18 cellular contexts compared by ENCODE assay signal in the genomic region with DNA sequence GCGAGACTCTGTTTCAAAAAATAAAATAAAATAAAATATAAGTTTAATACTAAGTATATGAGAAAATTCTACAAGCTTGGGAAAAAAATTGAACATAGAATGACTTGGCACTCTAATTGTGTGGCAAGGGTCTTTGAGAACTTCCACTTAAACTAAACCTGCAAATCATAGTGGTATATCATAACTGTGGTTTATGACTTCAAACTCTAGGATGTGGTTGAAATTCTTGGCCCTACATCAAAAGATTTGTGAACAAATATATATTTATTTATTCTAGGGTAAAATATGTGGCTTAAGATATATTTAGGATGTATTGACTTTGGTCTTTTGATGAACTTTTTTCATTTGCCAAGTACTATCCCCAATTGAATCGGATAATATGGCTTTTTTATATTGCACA.
"Had no signal": no experiment of that assay in that cellular context is flagged by ENCODE, and none has a peak within 500 bp of the region (broad histone marks: within the 10 kb centered on the region; RNA-seq: fewer than 3 reads in every experiment).

No MANE protein-coding gene starts in this region.

- DNase-seq: activated CD4-positive, alpha-beta memory T cell treated with anti-CD3 and anti-CD28 coated beads for 36 hours; activated CD4-positive, alpha-beta T cell treated with anti-CD3 and anti-CD28 coated beads for 4 hours; activated T-cell treated with anti-CD3 and anti-CD28 coated beads for 4 hours; amniotic stem cell; body of pancreas; central memory CD4-positive, alpha-beta T cell; colonic mucosa; gastrocnemius medialis; heart left ventricle; kidney glomerular epithelial cell; left ventricle myocardium superior; psoas muscle; right cardiac atrium; stimulated activated CD4-positive, alpha-beta T cell treated with anti-CD3 and anti-CD28 coated beads, Interleukin-15, amount 100 ng/mL, for 24 hours; stimulated activated CD4-positive, alpha-beta T cell treated with anti-CD3 and anti-CD28 coated beads, Interleukin-4, amount 100 ng/mL, for 1 hour; stomach; trophoblast cell had no signal

- ATAC-seq: body of pancreas, gastrocnemius medialis, heart left ventricle, left ventricle myocardium superior, psoas muscle, right cardiac atrium, WTC11 had no signal
